Comparison of ENCODE assay signal across 1 cellular context in the genomic region with DNA sequence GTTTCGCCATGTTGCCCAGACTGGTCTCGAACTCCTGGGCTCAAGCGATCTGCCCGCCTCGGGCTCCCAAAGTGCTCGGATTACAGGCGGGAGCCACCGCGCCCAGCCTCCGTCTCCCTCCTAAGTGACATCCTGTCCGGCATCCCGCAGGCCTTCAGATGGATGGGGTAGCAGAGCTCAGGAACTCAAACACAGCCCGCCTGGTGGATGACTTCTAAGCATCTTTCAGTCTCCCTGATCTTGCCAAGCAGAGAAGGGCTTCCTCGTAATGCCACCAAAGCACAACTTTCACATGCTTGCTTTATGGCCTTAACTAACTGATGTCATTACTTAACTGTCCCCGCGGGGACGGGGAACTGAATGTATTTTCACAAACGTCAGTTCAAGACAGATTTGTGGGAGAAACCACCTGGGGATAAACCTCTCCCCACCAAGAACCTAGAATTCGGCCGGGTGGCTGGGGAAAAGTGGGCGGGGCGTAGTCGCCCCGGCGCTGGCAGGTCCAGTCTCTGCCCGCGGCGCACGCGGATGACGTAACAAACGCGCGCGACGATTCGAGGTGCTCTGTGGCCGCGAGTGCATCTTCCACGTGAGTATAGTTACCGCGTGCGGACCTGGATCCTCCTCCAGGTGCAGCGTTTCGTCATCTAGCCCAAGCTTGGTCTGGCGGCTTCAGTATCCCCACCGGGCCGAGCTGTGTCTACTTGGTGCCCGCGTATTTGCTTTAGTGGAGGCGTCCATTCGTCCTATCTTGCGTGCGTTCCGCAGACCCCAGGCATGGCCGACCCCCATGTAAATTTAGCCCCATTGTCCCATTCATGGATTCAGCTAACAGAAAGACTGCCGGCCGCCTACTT.
A peak's percentile ranks its signal among the peaks of the same experiment; 100 is the strongest.
TF ChIP-seq lines count a peak whose summit lies in the region.

A gene with protein sequence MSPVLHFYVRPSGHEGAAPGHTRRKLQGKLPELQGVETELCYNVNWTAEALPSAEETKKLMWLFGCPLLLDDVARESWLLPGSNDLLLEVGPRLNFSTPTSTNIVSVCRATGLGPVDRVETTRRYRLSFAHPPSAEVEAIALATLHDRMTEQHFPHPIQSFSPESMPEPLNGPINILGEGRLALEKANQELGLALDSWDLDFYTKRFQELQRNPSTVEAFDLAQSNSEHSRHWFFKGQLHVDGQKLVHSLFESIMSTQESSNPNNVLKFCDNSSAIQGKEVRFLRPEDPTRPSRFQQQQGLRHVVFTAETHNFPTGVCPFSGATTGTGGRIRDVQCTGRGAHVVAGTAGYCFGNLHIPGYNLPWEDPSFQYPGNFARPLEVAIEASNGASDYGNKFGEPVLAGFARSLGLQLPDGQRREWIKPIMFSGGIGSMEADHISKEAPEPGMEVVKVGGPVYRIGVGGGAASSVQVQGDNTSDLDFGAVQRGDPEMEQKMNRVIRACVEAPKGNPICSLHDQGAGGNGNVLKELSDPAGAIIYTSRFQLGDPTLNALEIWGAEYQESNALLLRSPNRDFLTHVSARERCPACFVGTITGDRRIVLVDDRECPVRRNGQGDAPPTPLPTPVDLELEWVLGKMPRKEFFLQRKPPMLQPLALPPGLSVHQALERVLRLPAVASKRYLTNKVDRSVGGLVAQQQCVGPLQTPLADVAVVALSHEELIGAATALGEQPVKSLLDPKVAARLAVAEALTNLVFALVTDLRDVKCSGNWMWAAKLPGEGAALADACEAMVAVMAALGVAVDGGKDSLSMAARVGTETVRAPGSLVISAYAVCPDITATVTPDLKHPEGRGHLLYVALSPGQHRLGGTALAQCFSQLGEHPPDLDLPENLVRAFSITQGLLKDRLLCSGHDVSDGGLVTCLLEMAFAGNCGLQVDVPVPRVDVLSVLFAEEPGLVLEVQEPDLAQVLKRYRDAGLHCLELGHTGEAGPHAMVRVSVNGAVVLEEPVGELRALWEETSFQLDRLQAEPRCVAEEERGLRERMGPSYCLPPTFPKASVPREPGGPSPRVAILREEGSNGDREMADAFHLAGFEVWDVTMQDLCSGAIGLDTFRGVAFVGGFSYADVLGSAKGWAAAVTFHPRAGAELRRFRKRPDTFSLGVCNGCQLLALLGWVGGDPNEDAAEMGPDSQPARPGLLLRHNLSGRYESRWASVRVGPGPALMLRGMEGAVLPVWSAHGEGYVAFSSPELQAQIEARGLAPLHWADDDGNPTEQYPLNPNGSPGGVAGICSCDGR (N-terminal part only) (plus strand): TSS at position 539 of the 857 bp plus-strand sequence. CDS start 4,649 bp downstream, outside the sequence.

TF ChIP-seq in IMR-90, 13 proteins besides CTCF, POLR2A, EP300 and RAD21 (continued from another document):
- TF ChIP-seq, protein P1, sequence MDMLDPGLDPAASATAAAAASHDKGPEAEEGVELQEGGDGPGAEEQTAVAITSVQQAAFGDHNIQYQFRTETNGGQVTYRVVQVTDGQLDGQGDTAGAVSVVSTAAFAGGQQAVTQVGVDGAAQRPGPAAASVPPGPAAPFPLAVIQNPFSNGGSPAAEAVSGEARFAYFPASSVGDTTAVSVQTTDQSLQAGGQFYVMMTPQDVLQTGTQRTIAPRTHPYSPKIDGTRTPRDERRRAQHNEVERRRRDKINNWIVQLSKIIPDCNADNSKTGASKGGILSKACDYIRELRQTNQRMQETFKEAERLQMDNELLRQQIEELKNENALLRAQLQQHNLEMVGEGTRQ (IDR thresholded peaks at IDR 0.05; ENCODE audit: low read depth, low read length), result 0 out of 2 replicates have a peak, but pooled peaks have one; percentile 24
- TF ChIP-seq SMC3 (IDR thresholded peaks at IDR 0.05; ENCODE audit: low read depth, low read length) (no peak), FOS (IDR thresholded peaks at IDR 0.05; ENCODE audit: low read depth, low read length) (no peak), CEBPB (IDR thresholded peaks at IDR 0.05; ENCODE audit: low read depth, low read length) (peak; percentile 76), NFE2L2 (IDR thresholded peaks at IDR 0.05; ENCODE audit: low read depth, low read length) (0 out of 2 replicates have a peak, but pooled peaks have one; percentile 10), RFX5 (IDR thresholded peaks at IDR 0.05; ENCODE audit: low read depth, low read length) (no peak), MAZ (IDR thresholded peaks at IDR 0.05; ENCODE audit: borderline replicate concordance, low read depth, low read length) (peak; percentile 35; the same call in 1 of the 2 replicates)
- TF ChIP-seq, protein P2, sequence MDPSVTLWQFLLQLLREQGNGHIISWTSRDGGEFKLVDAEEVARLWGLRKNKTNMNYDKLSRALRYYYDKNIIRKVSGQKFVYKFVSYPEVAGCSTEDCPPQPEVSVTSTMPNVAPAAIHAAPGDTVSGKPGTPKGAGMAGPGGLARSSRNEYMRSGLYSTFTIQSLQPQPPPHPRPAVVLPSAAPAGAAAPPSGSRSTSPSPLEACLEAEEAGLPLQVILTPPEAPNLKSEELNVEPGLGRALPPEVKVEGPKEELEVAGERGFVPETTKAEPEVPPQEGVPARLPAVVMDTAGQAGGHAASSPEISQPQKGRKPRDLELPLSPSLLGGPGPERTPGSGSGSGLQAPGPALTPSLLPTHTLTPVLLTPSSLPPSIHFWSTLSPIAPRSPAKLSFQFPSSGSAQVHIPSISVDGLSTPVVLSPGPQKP (IDR thresholded peaks at IDR 0.05; ENCODE audit: borderline replicate concordance, low read depth, low read length), result no peak
